Comparison of ENCODE assay signal across 26 cellular contexts in the genomic region with DNA sequence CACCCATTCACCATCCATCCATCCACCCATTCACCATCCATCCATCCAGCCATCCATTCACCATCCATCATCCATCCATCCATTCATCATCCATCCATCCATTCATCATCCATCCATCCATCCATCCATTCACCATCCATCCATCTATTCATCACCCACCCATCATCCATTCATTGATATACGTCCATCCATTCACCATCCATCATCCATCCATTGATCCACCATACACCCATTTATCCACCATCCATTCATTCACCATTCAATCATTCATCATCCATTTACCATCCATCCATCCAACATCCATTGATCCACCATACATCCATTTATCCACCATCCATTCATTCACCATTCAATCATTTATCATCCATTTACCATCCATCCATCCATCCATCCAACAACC.
DNase-seq lines count a peak whose midpoint lies in the region; ATAC-seq and TF ChIP-seq lines count a peak whose summit lies in the region.
"Had no signal": no experiment of that assay in that cellular context is flagged by ENCODE, and none has a peak within 500 bp of the region (broad histone marks: within the 10 kb centered on the region; RNA-seq: fewer than 3 reads in every experiment).

No MANE protein-coding gene starts in this region.

- H3K9me3 Mint-ChIP-seq in GM23338 (no peaks in the 10 kb centered on the region), WTC11 (no peaks in the 10 kb centered on the region)
- no peaks in the 10 kb centered on the region for H3K9me3 Mint-ChIP-seq in activated naive CD4-positive, alpha-beta T cell treated with anti-CD3 and anti-CD28 coated beads for 36 hours
- H3K9me3 Mint-ChIP-seq: CD4-positive, alpha-beta memory T cell; CD4-positive, CD25-positive, alpha-beta regulatory T cell; CD8-positive, alpha-beta memory T cell had no signal

- no peak overlapping the region for H2BK15ac ChIP-seq in neuronal stem cell (ENCODE audit: low read length)

- H3K4ac ChIP-seq in neuronal stem cell (ENCODE audit: low read length) = no peak overlapping the region

- H3K14ac ChIP-seq in neuronal stem cell (ENCODE audit: low read length) = no peak overlapping the region

- intact Hi-C loops in activated naive CD4-positive, alpha-beta T cell treated with anti-CD3 and anti-CD28 coated beads for 36 hours (cut with micrococcal nuclease) = no loop called here

- H3K4me3 Mint-ChIP-seq in GM23338 (no peak overlapping the region), WTC11 (no peak overlapping the region)
- no peak overlapping the region for H3K4me3 Mint-ChIP-seq in activated naive CD4-positive, alpha-beta T cell treated with anti-CD3 and anti-CD28 coated beads for 36 hours
- H3K4me3 Mint-ChIP-seq: CD14-positive monocyte; CD4-positive, alpha-beta memory T cell; CD4-positive, CD25-positive, alpha-beta regulatory T cell; CD8-positive, alpha-beta memory T cell had no signal

- H3K79me2 ChIP-seq in GM23338 (replicated peaks; ENCODE audit: insufficient read depth) = no peaks in the 10 kb centered on the region

- H2BK12ac ChIP-seq in neuronal stem cell (ENCODE audit: low read length) = no peak overlapping the region

- no peak overlapping the region for H3K27ac ChIP-seq in GM23338 (ENCODE audit: low read depth)
- H3K27ac ChIP-seq in HEK293 (ENCODE audit: extremely low read depth, low read depth, low read length) = no peak overlapping the region
- H3K27ac ChIP-seq in neuronal stem cell (replicated peaks; ENCODE audit: low read length) = no peak overlapping the region
- H3K27ac ChIP-seq: BLaER1 had no signal

- H3K4me3 ChIP-seq in GM23338 (no peak overlapping the region), HEK293 (ENCODE audit: low read depth, low read length) (no peak overlapping the region), neuronal stem cell (ENCODE audit: low read length in 2 of 2) (no peak overlapping the region)
- H3K4me3 ChIP-seq: BLaER1, GM12878 had no signal

- 100% methylated on average over 1 of the region's 1 CpG; no CpG with 5 or more reads in 1 of the 2 donors for WGBS in neuronal stem cell (ENCODE audit: extremely low coverage in 2 of 2, insufficient read length in 2 of 2, insufficient replicate concordance in 1 of 2), 2 donors

- no peak overlapping the region for H4K91ac ChIP-seq in neuronal stem cell (ENCODE audit: low read depth, low read length, poor library complexity)

- no peaks in the 10 kb centered on the region for H4K20me1 ChIP-seq in GM23338 (replicated peaks; ENCODE audit: insufficient read depth)
- H4K20me1 ChIP-seq: BLaER1 had no signal

- H2AK5ac ChIP-seq in neuronal stem cell (ENCODE audit: low read depth, low read length) = no peak overlapping the region

- H4K8ac ChIP-seq in neuronal stem cell (ENCODE audit: low read depth, low read length) = peak overlapping the region; percentile 74

- H3K23ac ChIP-seq in neuronal stem cell (ENCODE audit: low read depth, low read length, poor library complexity) = no peak overlapping the region

- H3F3A ChIP-seq in GM23338 (replicated peaks; ENCODE audit: low read depth) = no peaks in the 10 kb centered on the region

- H3K9me3 ChIP-seq in HEK293 (ENCODE audit: control insufficient read depth, insufficient read depth, low read depth, low read length) (no peaks in the 10 kb centered on the region), neuronal stem cell (replicated peaks in 1 of 2; ENCODE audit: control insufficient read depth in 2 of 2, insufficient read depth in 1 of 2, low read depth in 1 of 2, low read length in 2 of 2) (no peaks in the 10 kb centered on the region)
- H3K9me3 ChIP-seq: BE2C, BLaER1 had no signal

- H3K27me3 ChIP-seq in GM23338 (ENCODE audit: insufficient read depth) = no peaks in the 10 kb centered on the region
- H3K27me3 ChIP-seq in neuronal stem cell (ENCODE audit: control insufficient read depth in 3 of 3, insufficient read depth in 3 of 3, low read depth in 1 of 3, low read length in 3 of 3) = no peaks in the 10 kb centered on the region
- H3K27me3 ChIP-seq: BE2C, BLaER1 had no signal

- no peak overlapping the region for H3K9ac ChIP-seq in neuronal stem cell (ENCODE audit: low read depth, low read length, poor library complexity)
- H3K9ac ChIP-seq: BLaER1 had no signal

- no peaks in the 10 kb centered on the region for H3K79me1 ChIP-seq in neuronal stem cell (ENCODE audit: low read depth, low read length)

- DNase-seq in GM23338 (ENCODE audit: low spot score) = no peak
- DNase-seq in WTC11 (ENCODE audit: low spot score) = no peak
- DNase-seq in neuronal stem cell (ENCODE audit: low spot score) = no peak
- DNase-seq in KBM-7 = no peak
- no peak for DNase-seq in OCI-M1 (lab: John Stamatoyannopoulos, UW)
- no peak for DNase-seq in activated naive CD4-positive, alpha-beta T cell treated with anti-CD3 and anti-CD28 coated beads for 36 hours
- DNase-seq: 8988T; ACHN; BE2C; C1 segment of cervical spinal cord; CD4-positive, alpha-beta memory T cell; CD4-positive, CD25-positive, alpha-beta regulatory T cell; CD8-positive, alpha-beta memory T cell; COR-L47; DMS 273 treated with DMSO at 0.1 percent for 48 hours; DMS153; DMS53; DMS79; DND-41; EL; GDM1 had no signal

- H3K36me3 ChIP-seq in GM23338 (ENCODE audit: insufficient read depth) (no peaks in the 10 kb centered on the region), HEK293 (ENCODE audit: control insufficient read depth in 2 of 2, insufficient read depth in 1 of 2, low read length in 2 of 2) (no peaks in the 10 kb centered on the region), neuronal stem cell (replicated peaks in 1 of 2; ENCODE audit: control insufficient read depth in 2 of 2, insufficient read depth in 2 of 2, low read length in 2 of 2) (no peaks in the 10 kb centered on the region)
- H3K36me3 ChIP-seq: BE2C, BLaER1 had no signal

- H2AFZ ChIP-seq in GM23338 = no peak overlapping the region
- no peak overlapping the region for H2AFZ ChIP-seq in neuronal stem cell (ENCODE audit: low read length)

- TF ChIP-seq CTCF in GM23338 (conservative IDR thresholded peaks at IDR 0.05; ENCODE audit: low read depth in 2 of 2) (no peak), HEK293 (tag by site-specific recombination; IDR thresholded peaks at IDR 0.05) (no peak), WTC11 (IDR thresholded peaks at IDR 0.05) (no peak)

- CTCF ChIA-PET in HEK293 (lab: Yijun Ruan, JAX) = no interaction called here
- CTCF ChIA-PET in WTC11 (lab: Charles Lee) = no interaction called here
- CTCF ChIA-PET in activated naive CD4-positive, alpha-beta T cell treated with anti-CD3 and anti-CD28 coated beads for 36 hours (lab: Charles Lee) = no interaction called here

- H3K27ac Mint-ChIP-seq in GM23338 (no peak overlapping the region), WTC11 (no peak overlapping the region)
- H3K27ac Mint-ChIP-seq in activated naive CD4-positive, alpha-beta T cell treated with anti-CD3 and anti-CD28 coated beads for 36 hours = no peak overlapping the region
- H3K27ac Mint-ChIP-seq: CD14-positive monocyte; CD4-positive, alpha-beta memory T cell; CD4-positive, CD25-positive, alpha-beta regulatory T cell; CD8-positive, alpha-beta memory T cell had no signal

- H3K4me1 Mint-ChIP-seq in GM23338 = peaks cover 11% of the 10 kb centered on the region
- H3K4me1 Mint-ChIP-seq in WTC11 = peaks cover 19% of the 10 kb centered on the region
- H3K4me1 Mint-ChIP-seq in activated naive CD4-positive, alpha-beta T cell treated with anti-CD3 and anti-CD28 coated beads for 36 hours (ENCODE audit: low read depth) = no peaks in the 10 kb centered on the region
- H3K4me1 Mint-ChIP-seq: CD14-positive monocyte; CD4-positive, alpha-beta memory T cell; CD4-positive, CD25-positive, alpha-beta regulatory T cell; CD8-positive, alpha-beta memory T cell had no signal

- H3K27me3 Mint-ChIP-seq in GM23338 (ENCODE audit: insufficient read depth, low read depth, poor library complexity) (peaks cover 2% of the 10 kb centered on the region), WTC11 (ENCODE audit: low read depth) (peaks cover 2% of the 10 kb centered on the region; the same call in 1 of the 2 replicates)
- H3K27me3 Mint-ChIP-seq in activated naive CD4-positive, alpha-beta T cell treated with anti-CD3 and anti-CD28 coated beads for 36 hours (ENCODE audit: low read depth) = peaks cover 6% of the 10 kb centered on the region

- no peak for ATAC-seq in GM23338
- no peak for ATAC-seq in WTC11
- no peak for ATAC-seq in GM19452 (IDR thresholded peaks at IDR 0.05; ENCODE audit: unreplicated experiment)
- ATAC-seq: GM12878 had no signal

- H3K4me2 ChIP-seq in GM23338 = 0 out of 2 replicates have a peak overlapping the region, but pooled peaks have one; percentile 51
- H3K4me2 ChIP-seq in neuronal stem cell (ENCODE audit: insufficient read depth, low read length, poor library complexity, severe bottlenecking) = no peak overlapping the region
- H3K4me2 ChIP-seq: BLaER1 had no signal

- H2BK5ac ChIP-seq in neuronal stem cell (ENCODE audit: low read length) = no peak overlapping the region

- H3K36me3 Mint-ChIP-seq in GM23338 (ENCODE audit: low read depth) (no peaks in the 10 kb centered on the region), WTC11 (no peaks in the 10 kb centered on the region)
- H3K36me3 Mint-ChIP-seq in activated naive CD4-positive, alpha-beta T cell treated with anti-CD3 and anti-CD28 coated beads for 36 hours (ENCODE audit: low read depth) = no peaks in the 10 kb centered on the region
- H3K36me3 Mint-ChIP-seq: CD14-positive monocyte; CD4-positive, alpha-beta memory T cell; CD4-positive, CD25-positive, alpha-beta regulatory T cell; CD8-positive, alpha-beta memory T cell had no signal

- POLR2A ChIA-PET in HEK293 (lab: Yijun Ruan, JAX) (no interaction called here), WTC11 (lab: Charles Lee) (no interaction called here)

- H3K4me1 ChIP-seq in GM23338 (ENCODE audit: insufficient read depth) = peaks cover 3% of the 10 kb centered on the region
- H3K4me1 ChIP-seq in HEK293 (ENCODE audit: control insufficient read depth, insufficient read depth, low read length) = no peaks in the 10 kb centered on the region
- peaks cover 0 to 11% of the 10 kb centered on the region in 2 donors for H3K4me1 ChIP-seq in neuronal stem cell (ENCODE audit: control insufficient read depth in 2 of 2, insufficient read depth in 1 of 2, low read depth in 1 of 2, low read length in 2 of 2)
- H3K4me1 ChIP-seq: BE2C had no signal

- in situ Hi-C loops in KBM-7 (cut with MboI; ENCODE audit: low pct_unique_long_range_greater_than_20kb, low sequenced_read_pairs) = no loop called here

- no peak overlapping the region for H2BK120ac ChIP-seq in neuronal stem cell (ENCODE audit: low read depth, low read length)

- no peak overlapping the region for H3K18ac ChIP-seq in neuronal stem cell (ENCODE audit: low read length)

- peaks cover 10% of the 10 kb centered on the region for H3K9me2 ChIP-seq in GM23338 (ENCODE audit: insufficient read depth)

TF ChIP-seq in HEK293, 187 proteins besides CTCF, POLR2A, EP300 and RAD21 (continues in another document):
- TF ChIP-seq KLF7 (tag by site-specific recombination; IDR thresholded peaks at IDR 0.05; ENCODE audit: borderline replicate concordance) = no peak
- TF ChIP-seq ZNF571 (tag by site-specific recombination; IDR thresholded peaks at IDR 0.05) = no peak
- no peak for TF ChIP-seq TRIM28 (IDR thresholded peaks at IDR 0.05; ENCODE audit: borderline replicate concordance, low read length)
